24 cellular contexts compared by ENCODE assay signal in genomic region chr22:39449708-39450107, GRCh38. TPM values are rescaled to one million over a fixed set of nuclear protein-coding genes. Genes with fewer than 3 reads are reported as not detected.
DNase-seq lines count a peak whose midpoint lies in the region; TF ChIP-seq lines count a peak whose summit lies in the region.
"Had no signal": no experiment of that assay in that cellular context is flagged by ENCODE, and none has a peak within 500 bp of the region (broad histone marks: within the 10 kb centered on the region; RNA-seq: fewer than 3 reads in every experiment).

No MANE protein-coding gene starts in this region.

- no peak overlapping the region for H4K8ac ChIP-seq in neuronal stem cell (ENCODE audit: low read depth, low read length)

- H3K36me3 Mint-ChIP-seq in Caco-2 (ENCODE audit: insufficient read depth, unreplicated experiment): peaks cover 6% of the 10 kb centered on the region
- no peaks in the 10 kb centered on the region for H3K36me3 Mint-ChIP-seq in activated T-cell treated with anti-CD3 and anti-CD28 coated beads, Interleukin-2, amount 50 U/mL, for 24 hours (ENCODE audit: low read depth)
- H3K36me3 Mint-ChIP-seq: naive thymus-derived CD8-positive, alpha-beta T cell had no signal

- H3K9me2 ChIP-seq in OCI-LY7 (ENCODE audit: insufficient read depth, low read length): no peaks in the 10 kb centered on the region

- TF ChIP-seq POLR2A in GM19099 (IDR thresholded peaks at IDR 0.05; ENCODE audit: extremely low read depth, insufficient read length, low read depth): peak; percentile 28

- H3K9me3 ChIP-seq in Caco-2: no peaks in the 10 kb centered on the region
- H3K9me3 ChIP-seq in OCI-LY7 (ENCODE audit: low read length): no peaks in the 10 kb centered on the region
- H3K9me3 ChIP-seq in neuronal stem cell (replicated peaks in 1 of 2; ENCODE audit: control insufficient read depth in 2 of 2, insufficient read depth in 1 of 2, low read depth in 1 of 2, low read length in 2 of 2): no peaks in the 10 kb centered on the region
- H3K9me3 ChIP-seq: heart left ventricle, tibial nerve had no signal

- no CpG with 5 or more reads among the region's 6 CpGs for WGBS in neuronal stem cell (ENCODE audit: extremely low coverage in 2 of 2, insufficient read length in 2 of 2, insufficient replicate concordance in 1 of 2), 2 donors

- intact Hi-C loops in Caco-2 (cut with micrococcal nuclease; ENCODE audit: unreplicated experiment) (loop anchor here (2.0 kb wide), 1 partner anchor 25 kb away; no protein-coding TSS in a partner anchor), OCI-LY7 (cut with micrococcal nuclease; ENCODE audit: unreplicated experiment) (loop anchor here (5.0 to 10.0 kb wide), 3 partner anchors 52 to 695 kb away; partner anchors contain the start of genes SUN2, SYNGR1 and TAB1)

- H3K18ac ChIP-seq in neuronal stem cell (ENCODE audit: low read length): no peak overlapping the region

- no peak overlapping the region for H2BK5ac ChIP-seq in neuronal stem cell (ENCODE audit: low read length)

- no peak overlapping the region for H2BK120ac ChIP-seq in neuronal stem cell (ENCODE audit: low read depth, low read length)

- H3K14ac ChIP-seq in neuronal stem cell (ENCODE audit: low read length): no peak overlapping the region

- H3K4ac ChIP-seq in neuronal stem cell (ENCODE audit: low read length): no peak overlapping the region

- BruUV-seq in Caco-2 (replicated peaks; lab: Mats Ljungman, UMichigan) (no TSS peak), OCI-LY7 (replicated peaks; lab: Mats Ljungman, UMichigan) (no TSS peak)

- H3K79me1 ChIP-seq in neuronal stem cell (ENCODE audit: low read depth, low read length): no peaks in the 10 kb centered on the region

- no peak for TF ChIP-seq CTCF in Caco-2 (IDR thresholded peaks at IDR 0.05; ENCODE audit: insufficient read depth in 1 of 2, low read depth in 1 of 2, low read length in 1 of 2, severe bottlenecking in 1 of 2, unreplicated experiment in 1 of 2)
- no peak for TF ChIP-seq CTCF in OCI-LY7 (conservative IDR thresholded peaks at IDR 0.05; ENCODE audit: low read length)

- H3K36me3 ChIP-seq in Caco-2 (ENCODE audit: control insufficient read depth, insufficient read depth, low read length) (no peaks in the 10 kb centered on the region), OCI-LY7 (ENCODE audit: insufficient read depth, low read length) (peaks cover 28% of the 10 kb centered on the region), neuronal stem cell (replicated peaks in 1 of 2; ENCODE audit: control insufficient read depth in 2 of 2, insufficient read depth in 2 of 2, low read length in 2 of 2) (no peaks in the 10 kb centered on the region)
- H3K36me3 ChIP-seq: heart left ventricle, tibial nerve had no signal

- H2AFZ ChIP-seq in OCI-LY7 (ENCODE audit: low read length) (no peak overlapping the region), neuronal stem cell (ENCODE audit: low read length) (no peak overlapping the region)

- peaks cover 43% of the 10 kb centered on the region for H3K4me1 ChIP-seq in Caco-2
- H3K4me1 ChIP-seq in OCI-LY7 (ENCODE audit: insufficient read depth, low read length, poor library complexity, severe bottlenecking): peaks cover 85% of the 10 kb centered on the region
- H3K4me1 ChIP-seq in neuronal stem cell (ENCODE audit: control insufficient read depth in 2 of 2, insufficient read depth in 1 of 2, low read depth in 1 of 2, low read length in 2 of 2): peaks cover 28 to 33% of the 10 kb centered on the region in 2 donors
- H3K4me1 ChIP-seq: foreskin keratinocyte had no signal

- no peak for DNase-seq in Caco-2
- peak; percentile 66 for DNase-seq in OCI-LY7 (ENCODE audit: low spot score)
- DNase-seq in neuronal stem cell (ENCODE audit: low spot score): no peak
- no peak for DNase-seq in activated T-cell treated with anti-CD3 and anti-CD28 coated beads, Interleukin-2, amount 50 U/mL, for 24 hours
- no peak for DNase-seq in NCI-H187 (lab: John Stamatoyannopoulos, UW)
- DNase-seq in AML-193 (lab: John Stamatoyannopoulos, UW): no peak
- DNase-seq: activated CD4-positive, alpha-beta memory T cell treated with anti-CD3 and anti-CD28 coated beads, Interleukin-2, amount 10 ng/mL, durations not matched to agents 7 days and 5 days; Calu3; DMS79 treated with DMSO at 0.1 percent for 48 hours; endodermal cell; foreskin keratinocyte; HCEC 1CT; heart left ventricle; KG1; kidney; midbrain; MV-4-11; naive thymus-derived CD8-positive, alpha-beta T cell; NCI-H524 treated with DMSO at 0.1 percent for 48 hours had no signal

- no peaks in the 10 kb centered on the region for H3K27me3 Mint-ChIP-seq in Caco-2 (ENCODE audit: insufficient read depth, unreplicated experiment)
- H3K27me3 Mint-ChIP-seq in activated T-cell treated with anti-CD3 and anti-CD28 coated beads, Interleukin-2, amount 50 U/mL, for 24 hours: peaks cover 6% of the 10 kb centered on the region

- H3K27me3 ChIP-seq in Caco-2 (replicated peaks; ENCODE audit: control insufficient read depth, insufficient read depth, low read length) (no peaks in the 10 kb centered on the region), neuronal stem cell (ENCODE audit: control insufficient read depth in 3 of 3, insufficient read depth in 3 of 3, low read depth in 1 of 3, low read length in 3 of 3) (peaks cover 0 to 5% (median 0%) of the 10 kb centered on the region in 3 experiments)
- H3K27me3 ChIP-seq: heart left ventricle, tibial nerve had no signal

- no peaks in the 10 kb centered on the region for H4K20me1 ChIP-seq in OCI-LY7 (ENCODE audit: insufficient read depth, low read length)

- H3K4me3 Mint-ChIP-seq in Caco-2 (ENCODE audit: unreplicated experiment): no peak overlapping the region
- H3K4me3 Mint-ChIP-seq in activated T-cell treated with anti-CD3 and anti-CD28 coated beads, Interleukin-2, amount 50 U/mL, for 24 hours: no peak overlapping the region
- H3K4me3 Mint-ChIP-seq: activated CD4-positive, alpha-beta memory T cell treated with anti-CD3 and anti-CD28 coated beads, Interleukin-2, amount 10 ng/mL, durations not matched to agents 7 days and 5 days; central memory CD8-positive, alpha-beta T cell; dendritic cell treated with granulocyte-macrophage colony-stimulating factor and Interleukin-4, amounts not matched to agents 40 ng/mL and 50 ng/mL, for 4 days; endodermal cell had no signal

- H2AK5ac ChIP-seq in neuronal stem cell (ENCODE audit: low read depth, low read length): peak overlapping the region; percentile 57

- H4K91ac ChIP-seq in neuronal stem cell (ENCODE audit: low read depth, low read length, poor library complexity): peak overlapping the region; percentile 70

- H3K27ac ChIP-seq in OCI-LY7 (ENCODE audit: low read depth, low read length, poor library complexity, severe bottlenecking): peak overlapping the region; percentile 96
- no peak overlapping the region for H3K27ac ChIP-seq in neuronal stem cell (replicated peaks; ENCODE audit: low read length)
- H3K27ac ChIP-seq: C4-2B, foreskin keratinocyte, heart left ventricle, tibial nerve had no signal

- H3K23ac ChIP-seq in neuronal stem cell (ENCODE audit: low read depth, low read length, poor library complexity): no peak overlapping the region

- H3K4me3 ChIP-seq in Caco-2 (ENCODE audit: low read depth, low read length) (no peak overlapping the region), OCI-LY7 (ENCODE audit: low read depth, low read length, poor library complexity, severe bottlenecking) (peak overlapping the region; percentile 74), neuronal stem cell (ENCODE audit: low read length in 2 of 2) (no peak overlapping the region)
- H3K4me3 ChIP-seq: heart left ventricle, tibial nerve had no signal

- peak overlapping the region; percentile 31 for H2BK12ac ChIP-seq in neuronal stem cell (ENCODE audit: low read length)

- POLR2A ChIA-PET in Caco-2 (lab: Charles Lee) (no interaction called here), OCI-LY7 (lab: Charles Lee) (interaction anchor here (0.6 kb wide), 1 partner anchor 1250 kb away, joined by 6 read pairs; no protein-coding TSS in a partner anchor)

- H3K27ac Mint-ChIP-seq in Caco-2 (ENCODE audit: unreplicated experiment): peak overlapping the region; percentile 36
- H3K27ac Mint-ChIP-seq in activated T-cell treated with anti-CD3 and anti-CD28 coated beads, Interleukin-2, amount 50 U/mL, for 24 hours: no peak overlapping the region
- H3K27ac Mint-ChIP-seq: activated CD4-positive, alpha-beta memory T cell treated with anti-CD3 and anti-CD28 coated beads, Interleukin-2, amount 10 ng/mL, durations not matched to agents 7 days and 5 days; dendritic cell treated with granulocyte-macrophage colony-stimulating factor and Interleukin-4, amounts not matched to agents 40 ng/mL and 50 ng/mL, for 4 days; endodermal cell; naive thymus-derived CD8-positive, alpha-beta T cell had no signal

- H3K79me2 ChIP-seq in OCI-LY7 (ENCODE audit: insufficient read depth, low read depth, low read length): peaks cover 54% of the 10 kb centered on the region

- H2BK15ac ChIP-seq in neuronal stem cell (ENCODE audit: low read length): no peak overlapping the region

- CTCF ChIA-PET in Caco-2 (lab: Charles Lee): interaction anchor here (0.6 to 1.2 kb wide), 2 partner anchors 52 to 106 kb away, joined by 3 to 4 read pairs; partner anchors contain the start of gene MIEF1
- CTCF ChIA-PET in OCI-LY7 (lab: Charles Lee; ENCODE audit: unreplicated experiment): no interaction called here

- peaks cover 43% of the 10 kb centered on the region for H3K4me1 Mint-ChIP-seq in Caco-2 (ENCODE audit: low read depth, unreplicated experiment)
- H3K4me1 Mint-ChIP-seq in activated T-cell treated with anti-CD3 and anti-CD28 coated beads, Interleukin-2, amount 50 U/mL, for 24 hours (ENCODE audit: low read depth): peaks cover 30% of the 10 kb centered on the region

- H3K9me3 Mint-ChIP-seq in Caco-2 (ENCODE audit: unreplicated experiment): no peaks in the 10 kb centered on the region
- no peaks in the 10 kb centered on the region for H3K9me3 Mint-ChIP-seq in activated T-cell treated with anti-CD3 and anti-CD28 coated beads, Interleukin-2, amount 50 U/mL, for 24 hours
- H3K9me3 Mint-ChIP-seq: activated CD4-positive, alpha-beta memory T cell treated with anti-CD3 and anti-CD28 coated beads, Interleukin-2, amount 10 ng/mL, durations not matched to agents 7 days and 5 days; central memory CD8-positive, alpha-beta T cell; dendritic cell treated with granulocyte-macrophage colony-stimulating factor and Interleukin-4, amounts not matched to agents 40 ng/mL and 50 ng/mL, for 4 days; naive thymus-derived CD8-positive, alpha-beta T cell had no signal

- peak overlapping the region; percentile 75 for H3K4me2 ChIP-seq in OCI-LY7 (ENCODE audit: low read length)
- no peak overlapping the region for H3K4me2 ChIP-seq in neuronal stem cell (ENCODE audit: insufficient read depth, low read length, poor library complexity, severe bottlenecking)

- H3K9ac ChIP-seq in neuronal stem cell (ENCODE audit: low read depth, low read length, poor library complexity): no peak overlapping the region

RNA-seq across cellular contexts. Expression of gene MGAT3, which starts 7.1 kb away (rescaled TPM):
- total RNA-seq in Caco-2 (2022) (15.5 and 16.6 TPM in 2 replicates), OCI-LY7 (2022) (34.1 and 44.3 TPM in 2 replicates)
- 15.4 and 16.3 TPM in 2 replicates for total RNA-seq in OCI-LY7 (2014; rRNA removed; shearing (Covaris generic))
- 13.5 TPM for polyA plus RNA-seq in neuronal stem cell (2013, experiment 1 of 2)
- 13.6 TPM for polyA plus RNA-seq in neuronal stem cell (2013, experiment 2 of 2)
- total RNA-seq: foreskin keratinocyte had no signal
- polyA plus RNA-seq: foreskin keratinocyte had no signal

RNA-seq across cellular contexts. Expression of gene TAB1, which starts 50.1 kb away (rescaled TPM):
- total RNA-seq in Caco-2 (2022) (25.7 and 26.1 TPM in 2 replicates), OCI-LY7 (2022) (36.5 and 38.2 TPM in 2 replicates)
- 17.7 and 18.1 TPM in 2 replicates for total RNA-seq in OCI-LY7 (2014; rRNA removed; shearing (Covaris generic))
- polyA plus RNA-seq in neuronal stem cell (2013, experiment 1 of 2): 25.7 TPM
- 24.2 TPM for polyA plus RNA-seq in neuronal stem cell (2013, experiment 2 of 2)

RNA-seq across cellular contexts. Expression of gene MIEF1, which starts 52.4 kb away (rescaled TPM):
- 47.4 and 49.4 TPM in 2 replicates for total RNA-seq in Caco-2 (2022)
- 32.5 and 34.1 TPM in 2 replicates for total RNA-seq in OCI-LY7 (2014; rRNA removed; shearing (Covaris generic))
- total RNA-seq in OCI-LY7 (2022): 51.9 and 55.0 TPM in 2 replicates
- polyA plus RNA-seq in neuronal stem cell (2013, experiment 1 of 2): 27.3 TPM
- polyA plus RNA-seq in neuronal stem cell (2013, experiment 2 of 2): 27.0 TPM
